In the genomic region with DNA sequence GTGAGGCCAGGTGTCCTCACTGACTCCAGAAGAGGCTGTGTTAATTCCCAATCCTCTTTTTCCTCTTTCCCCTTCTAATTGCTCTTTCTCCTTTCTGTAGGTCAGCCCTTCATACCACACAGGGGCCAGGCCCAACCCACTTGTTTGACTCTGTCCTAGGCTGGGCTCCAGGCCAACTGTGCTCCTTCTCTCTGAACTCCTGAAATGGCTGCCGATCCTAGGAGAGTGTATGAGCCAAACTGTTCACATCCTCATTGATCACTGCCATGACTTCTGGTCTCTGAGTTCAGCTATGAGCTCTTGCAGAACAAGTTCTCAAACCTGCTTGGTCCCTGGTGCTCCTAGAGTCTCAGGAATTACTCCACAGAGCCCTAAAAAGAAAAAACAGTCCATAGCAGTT, we compare ENCODE assay signal across 11 cellular contexts.
DNase-seq lines count a peak whose midpoint lies in the region; ATAC-seq and TF ChIP-seq lines count a peak whose summit lies in the region.
"Had no signal": no experiment of that assay in that cellular context is flagged by ENCODE, and none has a peak within 500 bp of the region (broad histone marks: within the 10 kb centered on the region; RNA-seq: fewer than 3 reads in every experiment).

No MANE protein-coding gene starts in this region.

- no peak overlapping the region for H2AFZ ChIP-seq in mammary epithelial cell (ENCODE audit: low read depth, low read length)

- peak overlapping the region; percentile 10 for H3K4me2 ChIP-seq in mammary epithelial cell (ENCODE audit: insufficient read depth, low read depth, low read length)

- BruUV-seq in mammary epithelial cell (replicated peaks; lab: Mats Ljungman, UMichigan) (no TSS peak), A673 (replicated peaks; lab: Mats Ljungman, UMichigan) (no TSS peak)

- H3K4me3 ChIP-seq in mammary epithelial cell (replicated peaks in 1 of 3; ENCODE audit: insufficient read depth in 1 of 3, low read depth in 2 of 3, low read length in 3 of 3): no peak overlapping the region
- no peak overlapping the region for H3K4me3 ChIP-seq in right lobe of liver
- no peak overlapping the region for H3K4me3 ChIP-seq in CD4-positive, alpha-beta memory T cell (ENCODE audit: low read length in 2 of 2)
- no peak overlapping the region for H3K4me3 ChIP-seq in A673 (ENCODE audit: low read depth, low read length, poor library complexity, severe bottlenecking)

- no peak overlapping the region for H3K27ac Mint-ChIP-seq in CD4-positive, alpha-beta memory T cell
- H3K27ac Mint-ChIP-seq: CD4-positive, alpha-beta T cell; stimulated activated naive CD8-positive, alpha-beta T cell treated with anti-CD3 and anti-CD28 coated beads, Interleukin-15, Interleukin-2, amounts not matched to agents 100 ng/mL and 50 ng/mL, for 24 hours had no signal

- no peaks in the 10 kb centered on the region for H3K9me3 ChIP-seq in mammary epithelial cell (replicated peaks; ENCODE audit: insufficient read depth, low read length)
- no peaks in the 10 kb centered on the region for H3K9me3 ChIP-seq in right lobe of liver
- no peaks in the 10 kb centered on the region for H3K9me3 ChIP-seq in CD4-positive, alpha-beta memory T cell (ENCODE audit: control insufficient read depth in 1 of 2, low read length in 2 of 2)
- no peaks in the 10 kb centered on the region for H3K9me3 ChIP-seq in A673 (ENCODE audit: low read depth, low read length, poor library complexity, severe bottlenecking)

- H3K27me3 ChIP-seq in mammary epithelial cell (ENCODE audit: insufficient read depth, low read length): no peaks in the 10 kb centered on the region
- H3K27me3 ChIP-seq in right lobe of liver: no peaks in the 10 kb centered on the region
- no peaks in the 10 kb centered on the region for H3K27me3 ChIP-seq in CD4-positive, alpha-beta memory T cell (ENCODE audit: insufficient read depth, low read length)
- H3K27me3 ChIP-seq in A673 (replicated peaks; ENCODE audit: insufficient read depth, low read depth, low read length, poor library complexity): no peaks in the 10 kb centered on the region

- intact Hi-C loops in mammary epithelial cell (cut with micrococcal nuclease): no loop called here
- intact Hi-C loops in right lobe of liver (cut with DNase I): no loop called here
- intact Hi-C loops in CD4-positive, alpha-beta memory T cell (cut with micrococcal nuclease): no loop called here
- intact Hi-C loops in A673 (cut with micrococcal nuclease; ENCODE audit: unreplicated experiment): no loop called here

- H3K9ac ChIP-seq in mammary epithelial cell (ENCODE audit: insufficient read depth, low read length): no peak overlapping the region

- H4K20me1 ChIP-seq in mammary epithelial cell (ENCODE audit: insufficient read depth, low read length): no peaks in the 10 kb centered on the region

- peaks cover 3 to 11% of the 10 kb centered on the region in 2 donors for H3K36me3 Mint-ChIP-seq in CD4-positive, alpha-beta memory T cell

- H3K4me1 Mint-ChIP-seq in CD4-positive, alpha-beta memory T cell: no peaks in the 10 kb centered on the region

- dilution Hi-C loops in mammary epithelial cell (cut with HindIII; ENCODE audit: low sequenced_read_pairs): loop anchor here (5.0 kb wide), 1 partner anchor 106 kb away; no protein-coding TSS in a partner anchor

- POLR2A ChIA-PET in CD4-positive, alpha-beta memory T cell (lab: Charles Lee; ENCODE audit: partially characterized antibody): no interaction called here
- POLR2A ChIA-PET in A673 (lab: Charles Lee; ENCODE audit: low non-redundant PET): no interaction called here

- ATAC-seq in right lobe of liver: peak; percentile 92 to 97 (median 93)

- DNase-seq in A172 (ENCODE audit: low spot score): peak; percentile 70
- peak; percentile 78 for DNase-seq in NCI-H2029 (lab: John Stamatoyannopoulos, UW)
- DNase-seq in mammary epithelial cell: peak; percentile 43
- DNase-seq in right lobe of liver: peak; percentile 77 to 81 (median 78)
- no peak for DNase-seq in activated CD4-positive, alpha-beta T cell treated with anti-CD3 and anti-CD28 coated beads for 48 hours
- DNase-seq in DMS114 treated with DMSO at 0.1 percent for 48 hours (lab: John Stamatoyannopoulos, UW; ENCODE audit: unreplicated experiment): no peak
- DNase-seq in CD4-positive, alpha-beta memory T cell: no peak
- no peak for DNase-seq in A673 (ENCODE audit: low spot score)
- DNase-seq: activated effector memory CD4-positive, alpha-beta T cell treated with anti-CD3 and anti-CD28 coated beads, Interleukin-2, amount 50 U/mL, for 16 hours; CD4-positive, alpha-beta T cell had no signal

- TF ChIP-seq CTCF in mammary epithelial cell (conservative IDR thresholded peaks at IDR 0.05 in 1 of 2, IDR thresholded peaks at IDR 0.05 in 1 of 2; ENCODE audit: extremely low read depth in 1 of 2, insufficient read depth in 1 of 2, low read depth in 1 of 2, low read length in 2 of 2) (no peak), right lobe of liver (IDR thresholded peaks at IDR 0.05) (no peak), A673 (conservative IDR thresholded peaks at IDR 0.05; ENCODE audit: low read depth, low read length) (no peak)

- H3K36me3 ChIP-seq in mammary epithelial cell (ENCODE audit: insufficient read depth, low read length): no peaks in the 10 kb centered on the region
- H3K36me3 ChIP-seq in right lobe of liver: no peaks in the 10 kb centered on the region
- no peaks in the 10 kb centered on the region for H3K36me3 ChIP-seq in CD4-positive, alpha-beta memory T cell (ENCODE audit: insufficient read depth, low read length)
- H3K36me3 ChIP-seq in A673 (ENCODE audit: insufficient read depth, low read length, poor library complexity, severe bottlenecking): no peaks in the 10 kb centered on the region

- H3K9me3 Mint-ChIP-seq in CD4-positive, alpha-beta memory T cell: peaks cover 0 to 2% (median 0%) of the 10 kb centered on the region in 8 donors
- H3K9me3 Mint-ChIP-seq: CD4-positive, alpha-beta T cell had no signal

- CTCF ChIA-PET in mammary epithelial cell (lab: Charles Lee; ENCODE audit: low non-redundant PET): interaction anchor here (0.6 kb wide), 1 partner anchor 1497 kb away, joined by 4 read pairs; no protein-coding TSS in a partner anchor
- CTCF ChIA-PET in CD4-positive, alpha-beta memory T cell (lab: Charles Lee; ENCODE audit: partially characterized antibody): no interaction called here
- CTCF ChIA-PET in A673 (lab: Charles Lee): no interaction called here

- H3K4me1 ChIP-seq in mammary epithelial cell (ENCODE audit: insufficient read depth, low read length) (peaks cover 14% of the 10 kb centered on the region), right lobe of liver (peaks cover 0 to 7% (median 3%) of the 10 kb centered on the region in 4 donors), A673 (ENCODE audit: insufficient read depth, low read length, poor library complexity, severe bottlenecking) (peaks cover 4% of the 10 kb centered on the region)
- H3K4me1 ChIP-seq in CD4-positive, alpha-beta memory T cell (ENCODE audit: insufficient read depth, low read length): no peaks in the 10 kb centered on the region

- in situ Hi-C loops in mammary epithelial cell (cut with MboI; ENCODE audit: low sequenced_read_pairs in 2 of 2): no loop called here

- no peak overlapping the region for H3K4me3 Mint-ChIP-seq in CD4-positive, alpha-beta memory T cell
- H3K4me3 Mint-ChIP-seq: CD4-positive, alpha-beta T cell; stimulated activated naive CD8-positive, alpha-beta T cell treated with anti-CD3 and anti-CD28 coated beads, Interleukin-15, Interleukin-2, amounts not matched to agents 100 ng/mL and 50 ng/mL, for 24 hours had no signal

- WGBS in mammary epithelial cell (ENCODE audit: low coverage, missing lambda C conversion rate): 40% methylated on average over 1 of the region's 1 CpG
- WGBS in right lobe of liver (ENCODE audit: insufficient coverage, low coverage, low lambda C conversion rate, missing lambda C conversion rate): 27% methylated on average over 1 of the region's 1 CpG

- no peaks in the 10 kb centered on the region for H3K79me2 ChIP-seq in mammary epithelial cell (ENCODE audit: insufficient read depth, low read length)

- H3K27me3 Mint-ChIP-seq in CD4-positive, alpha-beta memory T cell: no peaks in the 10 kb centered on the region
- H3K27me3 Mint-ChIP-seq: CD4-positive, alpha-beta T cell; stimulated activated naive CD8-positive, alpha-beta T cell treated with anti-CD3 and anti-CD28 coated beads, Interleukin-15, Interleukin-2, amounts not matched to agents 100 ng/mL and 50 ng/mL, for 24 hours had no signal

- H3K27ac ChIP-seq in mammary epithelial cell (ENCODE audit: insufficient read depth, low read depth, low read length) (no peak overlapping the region), right lobe of liver (no peak overlapping the region), A673 (ENCODE audit: low read depth, low read length, poor library complexity, severe bottlenecking) (no peak overlapping the region)
- no peak overlapping the region for H3K27ac ChIP-seq in CD4-positive, alpha-beta memory T cell (ENCODE audit: low read depth, low read length)

- no peak for TF ChIP-seq POLR2A in right lobe of liver (IDR thresholded peaks at IDR 0.05)

Comparison
In these comparisons a context has a peak if more than half of its experiments do, and no peak if none do; other contexts are left out.
1. DNase-seq: peak in A172 (single experiment), NCI-H2029 (single experiment), mammary epithelial cell (single experiment) and right lobe of liver (3 of 3); none in activated CD4-positive, alpha-beta T cell treated with anti-CD3 and anti-CD28 coated beads for 48 hours (single experiment), DMS114 treated with DMSO at 0.1 percent for 48 hours (single experiment), CD4-positive, alpha-beta memory T cell (0 of 5) and A673 (single experiment).